21 cellular contexts compared by ENCODE assay signal in the genomic region with DNA sequence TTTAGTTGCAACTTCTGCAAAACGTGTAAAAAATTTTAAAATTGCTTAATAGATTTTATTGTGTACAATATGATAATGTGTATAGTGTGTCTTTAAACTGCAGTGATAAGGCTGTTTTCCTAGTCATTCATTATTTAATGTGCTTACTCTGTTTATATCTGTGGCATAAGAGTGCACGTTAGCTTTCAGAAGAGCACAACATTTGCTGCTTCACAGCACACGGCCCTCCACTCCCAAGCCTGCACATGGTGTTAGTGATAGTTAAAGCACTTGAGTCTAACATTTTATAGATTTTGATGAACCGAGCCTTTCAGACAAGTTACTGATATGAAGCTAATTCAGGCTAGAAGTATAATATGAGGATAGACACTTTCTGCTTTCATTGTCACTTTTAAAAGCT.
A peak's percentile ranks its signal among the peaks of the same experiment; 100 is the strongest.
DNase-seq lines count a peak whose midpoint lies in the region; ATAC-seq, FAIRE-seq and TF ChIP-seq lines count a peak whose summit lies in the region.
"Had no signal": no experiment of that assay in that cellular context is flagged by ENCODE, and none has a peak within 500 bp of the region (broad histone marks: within the 10 kb centered on the region; RNA-seq: fewer than 3 reads in every experiment).

No MANE protein-coding gene starts in this region.

- H2AFZ ChIP-seq in SU-DHL-6 (ENCODE audit: low read depth, low read length, severe bottlenecking) (peak overlapping the region; percentile 81), mammary epithelial cell (ENCODE audit: low read depth, low read length) (no peak overlapping the region)

- no peak overlapping the region for H3K4me2 ChIP-seq in SU-DHL-6 (ENCODE audit: low read depth, low read length, poor library complexity, severe bottlenecking)
- H3K4me2 ChIP-seq in mammary epithelial cell (ENCODE audit: insufficient read depth, low read depth, low read length) = no peak overlapping the region
- H3K4me2 ChIP-seq: A549 had no signal

- dilution Hi-C loops in mammary epithelial cell (cut with HindIII; ENCODE audit: low sequenced_read_pairs) = no loop called here

- H3K9ac ChIP-seq in SU-DHL-6 (ENCODE audit: low read length) (no peak overlapping the region), kidney (ENCODE audit: low read length in 2 of 2) (no peak overlapping the region), mammary epithelial cell (ENCODE audit: insufficient read depth, low read length) (no peak overlapping the region)
- H3K9ac ChIP-seq: BLaER1 treated with 17β-estradiol and CSF1 and Interleukin-3, amounts not matched to agents 10 nM and 100 nM; GM23248 had no signal

- H3K36me3 ChIP-seq in SU-DHL-6 (ENCODE audit: low read length) (no peaks in the 10 kb centered on the region), kidney (ENCODE audit: control insufficient read depth in 1 of 2, insufficient read depth in 2 of 2, low read length in 2 of 2) (no peaks in the 10 kb centered on the region), thoracic aorta (no peaks in the 10 kb centered on the region), mammary epithelial cell (ENCODE audit: insufficient read depth, low read length) (peaks cover 1% of the 10 kb centered on the region)
- H3K36me3 ChIP-seq: BLaER1 treated with 17β-estradiol and CSF1 and Interleukin-3, amounts not matched to agents 10 nM and 100 nM; SJCRH30 had no signal

- no peak overlapping the region for H3K4me3 ChIP-seq in SU-DHL-6 (ENCODE audit: insufficient read depth, low read length, poor library complexity, severe bottlenecking)
- peak overlapping the region in 1 of 2 donors; percentile 12 for H3K4me3 ChIP-seq in kidney (ENCODE audit: low read length in 2 of 2)
- peak overlapping the region; percentile 55 for H3K4me3 ChIP-seq in thoracic aorta
- no peak overlapping the region for H3K4me3 ChIP-seq in mammary epithelial cell (replicated peaks in 1 of 3; ENCODE audit: insufficient read depth in 1 of 3, low read depth in 2 of 3, low read length in 3 of 3)
- H3K4me3 ChIP-seq: A549; BLaER1 treated with 17β-estradiol and CSF1 and Interleukin-3, amounts not matched to agents 10 nM and 100 nM had no signal

- no peaks in the 10 kb centered on the region for H3K9me3 ChIP-seq in SU-DHL-6 (ENCODE audit: insufficient read depth, low read length)
- H3K9me3 ChIP-seq in kidney (ENCODE audit: control insufficient read depth in 1 of 2, low read length in 2 of 2) = no peaks in the 10 kb centered on the region
- H3K9me3 ChIP-seq in thoracic aorta = no peaks in the 10 kb centered on the region
- H3K9me3 ChIP-seq in mammary epithelial cell (replicated peaks; ENCODE audit: insufficient read depth, low read length) = no peaks in the 10 kb centered on the region
- H3K9me3 ChIP-seq: A549; BLaER1 treated with 17β-estradiol and CSF1 and Interleukin-3, amounts not matched to agents 10 nM and 100 nM; SJCRH30 had no signal

- H3K4me1 ChIP-seq in kidney (ENCODE audit: control insufficient read depth in 1 of 2, insufficient read depth in 1 of 2, low read depth in 1 of 2, low read length in 2 of 2) (peaks cover 4 to 16% of the 10 kb centered on the region in 2 donors), thoracic aorta (ENCODE audit: control insufficient read depth in 1 of 2, low read depth in 2 of 2) (peaks cover 13 to 20% of the 10 kb centered on the region in 2 donors), mammary epithelial cell (ENCODE audit: insufficient read depth, low read length) (peaks cover 4% of the 10 kb centered on the region)
- H3K4me1 ChIP-seq: A549 had no signal

- ATAC-seq in Right ventricle myocardium superior (ENCODE audit: poor library complexity) (peak; percentile 55), Right ventricle myocardium inferior (no peak), thoracic aorta (ENCODE audit: insufficient number of reproducible peaks, low FRiP score, low read depth) (no peak), HG03565 (IDR thresholded peaks at IDR 0.05; ENCODE audit: unreplicated experiment) (no peak)
- ATAC-seq: A549, HCT116 had no signal

- H4K20me1 ChIP-seq in SU-DHL-6 (ENCODE audit: low read depth, low read length) (no peaks in the 10 kb centered on the region), mammary epithelial cell (ENCODE audit: insufficient read depth, low read length) (no peaks in the 10 kb centered on the region)
- H4K20me1 ChIP-seq: BLaER1 treated with 17β-estradiol and CSF1 and Interleukin-3, amounts not matched to agents 10 nM and 100 nM had no signal

- DNase-seq in Right ventricle myocardium superior (no peak), Right ventricle myocardium inferior (ENCODE audit: missing footprints) (no peak), kidney (no peak), thoracic aorta (ENCODE audit: low spot score) (no peak), mammary epithelial cell (no peak), SW480 (ENCODE audit: low spot score) (no peak)
- DNase-seq: GF-D8; NCI-H1417 treated with DMSO at 0.1 percent for 48 hours; NCI-H2029; NCI-H345; NCI-H69; NK-92 treated with Interleukin-12 subunit alpha and Interleukin-12 subunit beta, amount 100 ng/mL, for 24 hours; SJCRH30 had no signal

- CTCF ChIA-PET in mammary epithelial cell (lab: Charles Lee; ENCODE audit: low non-redundant PET) = no interaction called here

- WGBS in mammary epithelial cell (ENCODE audit: low coverage, missing lambda C conversion rate) = 98% methylated on average over 4 of the region's 4 CpGs

- H3K27ac ChIP-seq in SU-DHL-6 (ENCODE audit: low read depth, low read length) (no peak overlapping the region), kidney (ENCODE audit: low read depth in 2 of 2, low read length in 2 of 2) (no peak overlapping the region), thoracic aorta (no peak overlapping the region), mammary epithelial cell (ENCODE audit: insufficient read depth, low read depth, low read length) (no peak overlapping the region)
- H3K27ac ChIP-seq: A549; BLaER1 treated with 17β-estradiol and CSF1 and Interleukin-3, amounts not matched to agents 10 nM and 100 nM had no signal

- FAIRE-seq in kidney (lab: Jason Lieb, UNC) = peak; percentile 73
- FAIRE-seq: A549, GM12891, GM18507 had no signal

- no TSS peak for BruUV-seq in mammary epithelial cell (replicated peaks; lab: Mats Ljungman, UMichigan)

- H3F3A ChIP-seq in SU-DHL-6 (ENCODE audit: insufficient read depth) = no peaks in the 10 kb centered on the region

- no peaks in the 10 kb centered on the region for H3K9me2 ChIP-seq in SU-DHL-6 (replicated peaks; ENCODE audit: insufficient read depth, low read length)

- in situ Hi-C loops in mammary epithelial cell (cut with MboI; ENCODE audit: low sequenced_read_pairs in 2 of 2) = no loop called here

- intact Hi-C loops in Right ventricle myocardium superior (cut with DNase I) = no loop called here
- intact Hi-C loops in Right ventricle myocardium inferior (cut with DNase I) = loop anchor here (5.0 kb wide), 1 partner anchor 44 kb away; no protein-coding TSS in a partner anchor
- intact Hi-C loops in kidney (cut with DNase I) = no loop called here
- intact Hi-C loops in mammary epithelial cell (cut with micrococcal nuclease) = no loop called here

- H3K27me3 ChIP-seq in SU-DHL-6 (ENCODE audit: low read length) (no peaks in the 10 kb centered on the region), thoracic aorta (replicated peaks; ENCODE audit: insufficient read depth) (no peaks in the 10 kb centered on the region), mammary epithelial cell (ENCODE audit: insufficient read depth, low read length) (no peaks in the 10 kb centered on the region)
- H3K27me3 ChIP-seq: BLaER1 treated with 17β-estradiol and CSF1 and Interleukin-3, amounts not matched to agents 10 nM and 100 nM; SJCRH30 had no signal

- H3K79me2 ChIP-seq in SU-DHL-6 (ENCODE audit: insufficient read depth, low read length) (no peaks in the 10 kb centered on the region), mammary epithelial cell (ENCODE audit: insufficient read depth, low read length) (no peaks in the 10 kb centered on the region)

- TF ChIP-seq CTCF in SU-DHL-6 (IDR thresholded peaks at IDR 0.05; ENCODE audit: insufficient read depth, low read length, poor library complexity, severe bottlenecking) (no peak), kidney (IDR thresholded peaks at IDR 0.05; ENCODE audit: borderline replicate concordance, extremely low read depth, insufficient read depth) (no peak), thoracic aorta (IDR thresholded peaks at IDR 0.05) (no peak), mammary epithelial cell (conservative IDR thresholded peaks at IDR 0.05 in 1 of 2, IDR thresholded peaks at IDR 0.05 in 1 of 2; ENCODE audit: extremely low read depth in 1 of 2, insufficient read depth in 1 of 2, low read depth in 1 of 2, low read length in 2 of 2) (no peak)
